In genomic region chr13:108342369-108343289, GRCh38 we compare ENCODE assay signal across 8 cellular contexts.
A peak's percentile ranks its signal among the peaks of the same experiment; 100 is the strongest.
DNase-seq lines count a peak whose midpoint lies in the region; ATAC-seq, FAIRE-seq and TF ChIP-seq lines count a peak whose summit lies in the region.

No MANE protein-coding gene starts in this region.

- TF ChIP-seq POLR2A in GM12878 (IDR thresholded peaks at IDR 0.05; ENCODE audit: low read depth, low read length): no peak

- no peaks in the 10 kb centered on the region for H4K20me1 ChIP-seq in GM12878 (ENCODE audit: control insufficient read depth, insufficient read depth)

- POLR2A ChIA-PET in GM12878 (lab: Charles Lee): no interaction called here

- H3K4me1 Mint-ChIP-seq in activated naive CD4-positive, alpha-beta T cell treated with anti-CD3 and anti-CD28 coated beads, Interleukin-2, amount 10 ng/mL, durations not matched to agents 7 days and 5 days: peaks cover 64% of the 10 kb centered on the region
- no peaks in the 10 kb centered on the region for H3K4me1 Mint-ChIP-seq in HFFc6 (ENCODE audit: low read depth)

- WGBS in GM12878 (ENCODE audit: insufficient coverage, insufficient replicate concordance, low lambda C conversion rate, missing lambda C conversion rate): 10% methylated on average over 7 of the region's 7 CpGs

- BruUV-seq in GM12878 (replicated peaks; lab: Mats Ljungman, UMichigan): no TSS peak

- RAD21 ChIA-PET in GM12878 (lab: Charles Lee; ENCODE audit: unreplicated experiment): interaction anchor here (0.7 to 3.8 kb wide), 4 partner anchors 16 to 552 kb away, joined by 3 to 20 read pairs (median 5); no protein-coding TSS in a partner anchor

- H3K4me2 ChIP-seq in GM12878 (ENCODE audit: control insufficient read depth, insufficient read depth): no peak overlapping the region

- H3K79me2 ChIP-seq in GM12878 (ENCODE audit: control insufficient read depth, insufficient read depth, low read length): no peaks in the 10 kb centered on the region

- peak; percentile 82 for ATAC-seq in GM12878
- ATAC-seq in left colon: no peak

- no peaks in the 10 kb centered on the region for H3K36me3 Mint-ChIP-seq in activated naive CD4-positive, alpha-beta T cell treated with anti-CD3 and anti-CD28 coated beads, Interleukin-2, amount 10 ng/mL, durations not matched to agents 7 days and 5 days
- no peaks in the 10 kb centered on the region for H3K36me3 Mint-ChIP-seq in HFFc6 (ENCODE audit: low read depth)

- H3K4me3 Mint-ChIP-seq in activated naive CD4-positive, alpha-beta T cell treated with anti-CD3 and anti-CD28 coated beads, Interleukin-2, amount 10 ng/mL, durations not matched to agents 7 days and 5 days: peak overlapping the region; percentile 58
- H3K4me3 Mint-ChIP-seq in HFFc6: no peak overlapping the region

- H2AFZ ChIP-seq in GM12878 (ENCODE audit: control insufficient read depth, low read depth, low read length): no peak overlapping the region; the same call in 1 of the 2 replicates

- in situ Hi-C loops in GM12878 (cut with MboI): no loop called here

- H3K27me3 Mint-ChIP-seq in activated naive CD4-positive, alpha-beta T cell treated with anti-CD3 and anti-CD28 coated beads, Interleukin-2, amount 10 ng/mL, durations not matched to agents 7 days and 5 days: no peaks in the 10 kb centered on the region
- peaks cover 4% of the 10 kb centered on the region for H3K27me3 Mint-ChIP-seq in HFFc6 (ENCODE audit: insufficient read depth)

- H3K27ac Mint-ChIP-seq in activated naive CD4-positive, alpha-beta T cell treated with anti-CD3 and anti-CD28 coated beads, Interleukin-2, amount 10 ng/mL, durations not matched to agents 7 days and 5 days: peak overlapping the region; percentile 85
- no peak overlapping the region for H3K27ac Mint-ChIP-seq in HFFc6

- no peaks in the 10 kb centered on the region; the same call in 1 of the 2 replicates for H3K4me1 ChIP-seq in GM12878 (ENCODE audit: control insufficient read depth, insufficient read depth, low read length)

- DNase-seq in activated naive CD4-positive, alpha-beta T cell treated with anti-CD3 and anti-CD28 coated beads, Interleukin-2, amount 10 ng/mL, durations not matched to agents 7 days and 5 days: peak; percentile 43
- DNase-seq in activated naive CD4-positive, alpha-beta T cell treated with anti-CD3 and anti-CD28 coated beads, Interleukin-2, amount 50 U/mL, for 16 hours: no peak
- DNase-seq in HFFc6: peak; percentile 18
- peak; percentile 5 for DNase-seq in NCI-H345 treated with DMSO at 0.1 percent for 48 hours (lab: John Stamatoyannopoulos, UW; ENCODE audit: unreplicated experiment)
- DNase-seq in GM12878 (ENCODE audit: low read depth, low spot score): peak; percentile 3
- DNase-seq in kidney tubule cell (ENCODE audit: low spot score): peak; percentile 30
- DNase-seq in left colon: no peak
- no peak for DNase-seq in NCI-H2227 (lab: John Stamatoyannopoulos, UW; ENCODE audit: unreplicated experiment)

- CTCF ChIA-PET in activated naive CD4-positive, alpha-beta T cell treated with anti-CD3 and anti-CD28 coated beads, Interleukin-2, amount 10 ng/mL, durations not matched to agents 7 days and 5 days (lab: Charles Lee): interaction anchor here (0.6 to 1.3 kb wide), 6 partner anchors 19 to 557 kb away, joined by 3 to 4 read pairs (median 3); no protein-coding TSS in a partner anchor
- CTCF ChIA-PET in GM12878 (lab: Yijun Ruan, JAX): interaction anchor here (0.7 to 4.6 kb wide), 19 partner anchors 12 to 560 kb away, joined by 3 to 29 read pairs (median 4); no protein-coding TSS in a partner anchor

- TF ChIP-seq EP300 in GM12878 (IDR thresholded peaks at IDR 0.05; ENCODE audit: borderline replicate concordance in 1 of 2, control insufficient read depth in 1 of 2, low read depth in 2 of 2, low read length in 2 of 2): no peak

- H3K9ac ChIP-seq in GM12878 (ENCODE audit: control insufficient read depth, insufficient read depth, low read length): no peak overlapping the region

- FAIRE-seq in GM12878 (lab: Jason Lieb, UNC): no peak

- peaks cover 0 to 2% of the 10 kb centered on the region in 2 experiments; a peak in 1 of 4 replicates for H3K27me3 ChIP-seq in GM12878 (replicated peaks in 1 of 2; ENCODE audit: control insufficient read depth in 2 of 2, insufficient read depth in 2 of 2, low read length in 1 of 2)

- no peak overlapping the region for H3K27ac ChIP-seq in GM12878 (ENCODE audit: control insufficient read depth, insufficient read depth)

- no peak overlapping the region for H3K4me3 ChIP-seq in GM12878

- intact Hi-C loops in GM12878 (cut with micrococcal nuclease; ENCODE audit: unreplicated experiment) (loop anchor here (1.0 to 5.0 kb wide), 2 partner anchors 165 to 555 kb away; no protein-coding TSS in a partner anchor), left colon (cut with DNase I, micrococcal nuclease) (no loop called here)

- H3K36me3 ChIP-seq in GM12878 (ENCODE audit: control insufficient read depth in 2 of 2, insufficient read depth in 2 of 2, low read length in 1 of 2): no peaks in the 10 kb centered on the region

- SMC1A ChIA-PET in GM12878 (lab: Charles Lee; ENCODE audit: uncharacterized antibody, unreplicated experiment): interaction anchor here (0.7 to 3.5 kb wide), 14 partner anchors 8 to 1796 kb away, joined by 3 to 28 read pairs (median 3); partner anchors contain the start of gene MYO16

- peak; percentile 30; the same call in 1 of the 2 replicates for TF ChIP-seq RAD21 in GM12878 (IDR thresholded peaks at IDR 0.05; ENCODE audit: insufficient read depth, low read depth, low read length)

- TF ChIP-seq CTCF in HFFc6 (IDR thresholded peaks at IDR 0.05) (peak; percentile 74), GM12878 (IDR thresholded peaks at IDR 0.05 in 2 of 3, conservative IDR thresholded peaks at IDR 0.05 in 1 of 3; ENCODE audit: control insufficient read depth in 2 of 3, extremely low read depth in 1 of 3, insufficient read depth in 1 of 3, low read depth in 3 of 3, low read length in 3 of 3) (peak; percentile 33 to 56 (median 48); a peak in 5 of 6 replicates)

- no peaks in the 10 kb centered on the region for H3K9me3 Mint-ChIP-seq in activated naive CD4-positive, alpha-beta T cell treated with anti-CD3 and anti-CD28 coated beads, Interleukin-2, amount 10 ng/mL, durations not matched to agents 7 days and 5 days
- H3K9me3 Mint-ChIP-seq in HFFc6: no peaks in the 10 kb centered on the region

- H3K9me3 ChIP-seq in GM12878 (replicated peaks; ENCODE audit: control insufficient read depth, insufficient read depth, low read length): no peaks in the 10 kb centered on the region

TF ChIP-seq in GM12878, 131 proteins besides CTCF, POLR2A, EP300 and RAD21:
- TF ChIP-seq NFIC (IDR thresholded peaks at IDR 0.05; ENCODE audit: low read depth, low read length): no peak
- peak; percentile 52; the same call in 1 of the 2 replicates for TF ChIP-seq SPI1 (IDR thresholded peaks at IDR 0.05; ENCODE audit: borderline replicate concordance, insufficient read depth, low read depth, low read length)
- peak; percentile 50; the same call in 1 of the 2 replicates for TF ChIP-seq SMC3 (IDR thresholded peaks at IDR 0.05; ENCODE audit: borderline replicate concordance, low read length)
- peak; percentile 44; the same call in 1 of the 2 replicates for TF ChIP-seq IKZF1 (conservative IDR thresholded peaks at IDR 0.05)
- peak in 1 of 2 experiments; percentile 45; a peak in 1 of 4 replicates for TF ChIP-seq ETV6 (conservative IDR thresholded peaks at IDR 0.05 in 1 of 2, IDR thresholded peaks at IDR 0.05 in 1 of 2; ENCODE audit: borderline replicate concordance in 1 of 2, low read depth in 1 of 2)
- TF ChIP-seq EED (IDR thresholded peaks at IDR 0.05; ENCODE audit: low read depth): no peak
- peak; percentile 22 to 51; a peak in 3 of 4 replicates for TF ChIP-seq IKZF2 (IDR thresholded peaks at IDR 0.05)
- TF ChIP-seq JUNB (IDR thresholded peaks at IDR 0.05): peak; percentile 39; the same call in 1 of the 2 replicates

Comparison
In these comparisons a context has a peak if more than half of its experiments do, and no peak if none do; other contexts are left out.
1. DNase-seq: peak in activated naive CD4-positive, alpha-beta T cell treated with anti-CD3 and anti-CD28 coated beads, Interleukin-2, amount 10 ng/mL, durations not matched to agents 7 days and 5 days (single experiment), HFFc6 (single experiment), NCI-H345 treated with DMSO at 0.1 percent for 48 hours (single experiment), GM12878 (single experiment) and kidney tubule cell (single experiment); none in activated naive CD4-positive, alpha-beta T cell treated with anti-CD3 and anti-CD28 coated beads, Interleukin-2, amount 50 U/mL, for 16 hours (single experiment), left colon (0 of 2) and NCI-H2227 (single experiment).